14 cellular contexts compared by ENCODE assay signal in the genomic region with DNA sequence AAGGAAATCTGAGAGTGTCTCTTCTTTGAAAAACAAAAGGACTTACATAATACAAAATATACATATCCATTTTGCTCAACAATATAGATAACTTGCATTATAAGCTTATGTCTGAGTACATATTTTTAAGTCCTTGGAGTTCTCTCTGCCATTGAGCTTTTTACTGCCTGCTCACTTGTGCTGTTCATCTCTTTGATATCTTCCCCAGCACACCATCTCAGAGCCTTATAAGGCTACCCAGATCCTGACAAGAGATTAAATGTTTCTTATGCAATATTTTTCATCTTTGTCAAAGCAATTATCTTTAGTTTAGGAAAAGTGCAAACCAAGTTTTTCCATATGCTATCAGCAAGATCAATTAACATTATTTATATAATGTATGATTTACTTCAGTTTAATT.
DNase-seq lines count a peak whose midpoint lies in the region; ATAC-seq and TF ChIP-seq lines count a peak whose summit lies in the region.
"Had no signal": no experiment of that assay in that cellular context is flagged by ENCODE, and none has a peak within 500 bp of the region (broad histone marks: within the 10 kb centered on the region; RNA-seq: fewer than 3 reads in every experiment).

No MANE protein-coding gene starts in this region.

- TF ChIP-seq POLR2A in esophagus muscularis mucosa (IDR thresholded peaks at IDR 0.05; ENCODE audit: low read depth), result no peak
- TF ChIP-seq POLR2A in sigmoid colon (IDR thresholded peaks at IDR 0.05), result no peak

- H3K4me3 ChIP-seq in RWPE2 (ENCODE audit: severe bottlenecking) (no peak overlapping the region), esophagus muscularis mucosa (peak overlapping the region in 1 of 4 donors; percentile 15), sigmoid colon (no peak overlapping the region)
- H3K4me3 ChIP-seq: HAP-1 had no signal

- no peak overlapping the region for H3K4me3 Mint-ChIP-seq in activated CD4-positive, alpha-beta memory T cell treated with anti-CD3 and anti-CD28 coated beads, Interleukin-2, amount 10 ng/mL, durations not matched to agents 7 days and 5 days
- no peak overlapping the region for H3K4me3 Mint-ChIP-seq in activated CD4-positive, alpha-beta memory T cell treated with anti-CD3 and anti-CD28 coated beads for 36 hours
- H3K4me3 Mint-ChIP-seq: neural crest cell had no signal

- POLR2A ChIA-PET in activated CD4-positive, alpha-beta memory T cell treated with anti-CD3 and anti-CD28 coated beads, Interleukin-2, amount 10 ng/mL, durations not matched to agents 7 days and 5 days (lab: Charles Lee), result interaction anchor here (3.6 to 4.4 kb wide), 3 partner anchors 17 to 73 kb away, joined by 16 to 37 read pairs (median 24); no protein-coding TSS in a partner anchor
- POLR2A ChIA-PET in activated CD4-positive, alpha-beta memory T cell treated with anti-CD3 and anti-CD28 coated beads for 36 hours (lab: Charles Lee), result no interaction called here

- no peak for TF ChIP-seq CTCF in RWPE2 (IDR thresholded peaks at IDR 0.05; ENCODE audit: poor library complexity, severe bottlenecking)
- TF ChIP-seq CTCF in esophagus muscularis mucosa (IDR thresholded peaks at IDR 0.05), result no peak
- TF ChIP-seq CTCF in sigmoid colon (IDR thresholded peaks at IDR 0.05), result no peak

- H3K27me3 Mint-ChIP-seq in activated CD4-positive, alpha-beta memory T cell treated with anti-CD3 and anti-CD28 coated beads, Interleukin-2, amount 10 ng/mL, durations not matched to agents 7 days and 5 days, result no peaks in the 10 kb centered on the region
- H3K27me3 Mint-ChIP-seq in activated CD4-positive, alpha-beta memory T cell treated with anti-CD3 and anti-CD28 coated beads for 36 hours, result no peaks in the 10 kb centered on the region

- H3K4me1 ChIP-seq in RWPE2 (ENCODE audit: insufficient read depth, poor library complexity, severe bottlenecking) (peaks cover 29% of the 10 kb centered on the region), esophagus muscularis mucosa (peaks cover 19 to 43% (median 40%) of the 10 kb centered on the region in 4 donors), sigmoid colon (peaks cover 0 to 43% (median 36%) of the 10 kb centered on the region in 4 donors)
- H3K4me1 ChIP-seq: HAP-1 had no signal

- peaks cover 23% of the 10 kb centered on the region for H3K36me3 Mint-ChIP-seq in activated CD4-positive, alpha-beta memory T cell treated with anti-CD3 and anti-CD28 coated beads, Interleukin-2, amount 10 ng/mL, durations not matched to agents 7 days and 5 days (ENCODE audit: low read depth)
- H3K36me3 Mint-ChIP-seq in activated CD4-positive, alpha-beta memory T cell treated with anti-CD3 and anti-CD28 coated beads for 36 hours, result peaks cover 7% of the 10 kb centered on the region

- no peaks in the 10 kb centered on the region for H3K36me3 ChIP-seq in RWPE2 (ENCODE audit: low read depth)
- H3K36me3 ChIP-seq in esophagus muscularis mucosa, result no peaks in the 10 kb centered on the region
- H3K36me3 ChIP-seq in sigmoid colon, result no peaks in the 10 kb centered on the region
- H3K36me3 ChIP-seq: HAP-1 had no signal

- H3K27ac Mint-ChIP-seq in activated CD4-positive, alpha-beta memory T cell treated with anti-CD3 and anti-CD28 coated beads, Interleukin-2, amount 10 ng/mL, durations not matched to agents 7 days and 5 days, result peak overlapping the region; percentile 50
- no peak overlapping the region for H3K27ac Mint-ChIP-seq in activated CD4-positive, alpha-beta memory T cell treated with anti-CD3 and anti-CD28 coated beads for 36 hours

- H3K27me3 ChIP-seq in RWPE2 (ENCODE audit: insufficient read depth, poor library complexity, severe bottlenecking) (no peaks in the 10 kb centered on the region), esophagus muscularis mucosa (no peaks in the 10 kb centered on the region), sigmoid colon (no peaks in the 10 kb centered on the region)

- H3K27ac ChIP-seq in RWPE2 (ENCODE audit: poor library complexity, severe bottlenecking) (peak overlapping the region; percentile 42), esophagus muscularis mucosa (replicated peaks in 1 of 4) (peak overlapping the region; percentile 65 to 76 (median 70)), sigmoid colon (peak overlapping the region; percentile 58 to 82 (median 68))

- DNase-seq in activated CD4-positive, alpha-beta memory T cell treated with anti-CD3 and anti-CD28 coated beads, Interleukin-2, amount 10 ng/mL, durations not matched to agents 7 days and 5 days, result no peak
- no peak for DNase-seq in activated CD4-positive, alpha-beta memory T cell treated with anti-CD3 and anti-CD28 coated beads for 36 hours
- no peak for DNase-seq in RWPE2 (ENCODE audit: low spot score)
- DNase-seq in esophagus muscularis mucosa (ENCODE audit: extremely low spot score), result no peak
- DNase-seq in sigmoid colon, result no peak
- no peak for DNase-seq in stimulated activated naive CD8-positive, alpha-beta T cell treated with anti-CD3 and anti-CD28 coated beads, Interleukin-15, Interleukin-2, amounts not matched to agents 100 U/mL and 50 U/mL, for 24 hours
- DNase-seq: Caco-2, NCI-H1105 treated with DMSO at 0.1 percent for 48 hours, NCI-H446 treated with DMSO at 0.1 percent for 48 hours had no signal

- peaks cover 56% of the 10 kb centered on the region for H3K4me1 Mint-ChIP-seq in activated CD4-positive, alpha-beta memory T cell treated with anti-CD3 and anti-CD28 coated beads, Interleukin-2, amount 10 ng/mL, durations not matched to agents 7 days and 5 days
- peaks cover 39% of the 10 kb centered on the region for H3K4me1 Mint-ChIP-seq in activated CD4-positive, alpha-beta memory T cell treated with anti-CD3 and anti-CD28 coated beads for 36 hours (ENCODE audit: low read depth)

- no peak for TF ChIP-seq EP300 in esophagus muscularis mucosa (IDR thresholded peaks at IDR 0.05)
- no peak for TF ChIP-seq EP300 in sigmoid colon (IDR thresholded peaks at IDR 0.05)

- CTCF ChIA-PET in activated CD4-positive, alpha-beta memory T cell treated with anti-CD3 and anti-CD28 coated beads, Interleukin-2, amount 10 ng/mL, durations not matched to agents 7 days and 5 days (lab: Charles Lee), result interaction anchor here (1.1 to 2.3 kb wide), 3 partner anchors 13 to 73 kb away, joined by 3 to 7 read pairs (median 6); no protein-coding TSS in a partner anchor
- CTCF ChIA-PET in activated CD4-positive, alpha-beta memory T cell treated with anti-CD3 and anti-CD28 coated beads for 36 hours (lab: Charles Lee), result no interaction called here

- intact Hi-C loops in activated CD4-positive, alpha-beta memory T cell treated with anti-CD3 and anti-CD28 coated beads for 36 hours (cut with micrococcal nuclease), result no loop called here
- intact Hi-C loops in esophagus muscularis mucosa (cut with DNase I), result no loop called here
- intact Hi-C loops in sigmoid colon (cut with DNase I), result loop anchor here (5.0 kb wide), 1 partner anchor 60 kb away; the partner anchor contains the start of genes ITGA1 and PELO

- no peaks in the 10 kb centered on the region for H3K9me3 ChIP-seq in RWPE2 (ENCODE audit: severe bottlenecking)
- H3K9me3 ChIP-seq in esophagus muscularis mucosa, result no peaks in the 10 kb centered on the region
- no peaks in the 10 kb centered on the region for H3K9me3 ChIP-seq in sigmoid colon
- H3K9me3 ChIP-seq: Caco-2, HAP-1 had no signal

- ATAC-seq in RWPE2 (ENCODE audit: low read depth), result no peak
- no peak for ATAC-seq in HG03521 (IDR thresholded peaks at IDR 0.05; ENCODE audit: unreplicated experiment)
- ATAC-seq in HG02870 (IDR thresholded peaks at IDR 0.05; ENCODE audit: unreplicated experiment), result no peak
- ATAC-seq in stimulated activated naive CD8-positive, alpha-beta T cell treated with anti-CD3 and anti-CD28 coated beads, Interleukin-15, Interleukin-2, amounts not matched to agents 100 U/mL and 50 U/mL, for 24 hours, result no peak
- ATAC-seq: Panc1 had no signal

- peaks cover 14% of the 10 kb centered on the region for H3K9me3 Mint-ChIP-seq in activated CD4-positive, alpha-beta memory T cell treated with anti-CD3 and anti-CD28 coated beads, Interleukin-2, amount 10 ng/mL, durations not matched to agents 7 days and 5 days
- H3K9me3 Mint-ChIP-seq in activated CD4-positive, alpha-beta memory T cell treated with anti-CD3 and anti-CD28 coated beads for 36 hours, result peaks cover 8% of the 10 kb centered on the region
